In the genomic region with DNA sequence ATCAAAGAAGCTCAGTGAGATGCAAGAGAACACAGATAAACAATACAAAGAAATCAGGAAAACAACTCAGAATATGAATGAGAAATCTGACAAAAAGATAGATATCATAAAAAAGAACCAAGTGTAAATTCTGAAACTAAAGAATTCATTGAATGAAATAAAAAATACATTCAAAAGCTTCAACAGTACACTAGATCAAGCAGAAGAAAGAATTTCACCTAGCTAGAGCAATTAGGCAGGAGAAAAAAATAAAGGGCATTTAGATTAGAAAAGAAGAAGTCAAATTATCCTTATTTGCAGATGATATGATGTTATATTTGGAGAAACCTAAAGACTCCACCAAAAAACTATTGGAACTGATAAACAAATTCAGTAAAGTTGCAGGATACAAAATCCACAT, we compare ENCODE assay signal across 38 cellular contexts. TPM values are rescaled to one million over a fixed set of nuclear protein-coding genes. Genes with fewer than 3 reads are reported as not detected.
"Had no signal": no experiment of that assay in that cellular context is flagged by ENCODE, and none has a peak within 500 bp of the region (broad histone marks: within the 10 kb centered on the region; RNA-seq: fewer than 3 reads in every experiment).

No MANE protein-coding gene starts in this region.

- H3K36me3 ChIP-seq: ascending aorta, cardiac muscle cell had no signal

- H3K27ac Mint-ChIP-seq: activated B cell treated with CpG ODN at 0.5 μM for 24 hours; activated CD4-positive, alpha-beta memory T cell treated with anti-CD3 and anti-CD28 coated beads for 36 hours; activated CD4-positive, alpha-beta T cell treated with anti-CD3 and anti-CD28 coated beads, Interleukin-2, amount 10 ng/mL, durations not matched to agents 24 days and 14 days; activated CD8-positive, alpha-beta T cell treated with anti-CD3 and anti-CD28 coated beads for 36 hours; activated naive CD4-positive, alpha-beta T cell treated with anti-CD3 and anti-CD28 coated beads for 36 hours; activated naive CD4-positive, alpha-beta T cell treated with anti-CD3 and anti-CD28 coated beads, Interleukin-2, amount 50 U/mL, for 24 hours; activated naive CD8-positive, alpha-beta T cell; activated naive CD8-positive, alpha-beta T cell treated with anti-CD3 and anti-CD28 coated beads, Interleukin-2, amount 10 ng/mL, durations not matched to agents 7 days and 5 days; activated naive CD8-positive, alpha-beta T cell treated with anti-CD3 and anti-CD28 coated beads, Interleukin-2, amount 50 U/mL, for 24 hours; activated T-cell treated with anti-CD3 and anti-CD28 coated beads, Interleukin-2, amount 50 U/mL, for 72 hours; activated T-helper 1 cell treated with anti-CD3 and anti-CD28 coated beads, Interleukin-12 subunit alpha, Interleukin-12 subunit beta, Interleukin-2, Interleukin-4 antibody, amounts not matched to agents 30 ng/mL and 10 ng/mL and 1 ng/mL, durations not matched to agents 14 hours and 24 hours and 36 hours; activated T-helper 17 cell treated with anti-CD3 and anti-CD28 coated beads, Interleukin-2, amount 50 U/mL, for 72 hours; brain; T-cell had no signal

- H3K4me1 ChIP-seq: ascending aorta had no signal

- H3K27ac ChIP-seq: ascending aorta, cardiac muscle cell, VCaP had no signal

- H3K27me3 ChIP-seq: ascending aorta, cardiac muscle cell had no signal

- FAIRE-seq: bronchial epithelial cell, TTC549 had no signal

- ATAC-seq: activated CD8-positive, alpha-beta T cell treated with anti-CD3 and anti-CD28 coated beads for 36 hours; activated naive CD8-positive, alpha-beta T cell treated with anti-CD3 and anti-CD28 coated beads, Interleukin-2, amount 50 U/mL, for 24 hours; activated T-cell treated with anti-CD3 and anti-CD28 coated beads, Interleukin-2, amount 50 U/mL, for 4 hours; activated T-cell treated with anti-CD3 and anti-CD28 coated beads, Interleukin-2, amount 50 U/mL, for 72 hours; activated T-helper 17 cell treated with anti-CD3 and anti-CD28 coated beads, Interleukin-2, amount 50 U/mL, for 72 hours; T-cell; T-helper 17 cell had no signal

- H3K36me3 Mint-ChIP-seq: brain had no signal

- H3K4me1 Mint-ChIP-seq: activated B cell treated with CpG ODN at 0.5 μM for 24 hours; activated T-helper 17 cell treated with anti-CD3 and anti-CD28 coated beads, Interleukin-2, amount 50 U/mL, for 72 hours; brain; central memory CD8-positive, alpha-beta T cell had no signal

- H3K4me3 ChIP-seq: ascending aorta, cardiac muscle cell had no signal

- H3K4me3 Mint-ChIP-seq: activated B cell treated with CpG ODN at 0.5 μM for 24 hours; activated CD4-positive, alpha-beta memory T cell treated with anti-CD3 and anti-CD28 coated beads for 36 hours; activated CD4-positive, alpha-beta T cell treated with anti-CD3 and anti-CD28 coated beads, Interleukin-2, amount 10 ng/mL, durations not matched to agents 24 days and 14 days; activated CD8-positive, alpha-beta T cell treated with anti-CD3 and anti-CD28 coated beads for 36 hours; activated naive CD4-positive, alpha-beta T cell treated with anti-CD3 and anti-CD28 coated beads for 36 hours; activated naive CD4-positive, alpha-beta T cell treated with anti-CD3 and anti-CD28 coated beads, Interleukin-2, amount 50 U/mL, for 24 hours; activated naive CD8-positive, alpha-beta T cell; activated naive CD8-positive, alpha-beta T cell treated with anti-CD3 and anti-CD28 coated beads, Interleukin-2, amount 10 ng/mL, durations not matched to agents 7 days and 5 days; activated naive CD8-positive, alpha-beta T cell treated with anti-CD3 and anti-CD28 coated beads, Interleukin-2, amount 50 U/mL, for 24 hours; activated T-cell treated with anti-CD3 and anti-CD28 coated beads, Interleukin-2, amount 50 U/mL, for 4 hours; activated T-cell treated with anti-CD3 and anti-CD28 coated beads, Interleukin-2, amount 50 U/mL, for 72 hours; activated T-helper 1 cell treated with anti-CD3 and anti-CD28 coated beads, Interleukin-12 subunit alpha, Interleukin-12 subunit beta, Interleukin-2, Interleukin-4 antibody, amounts not matched to agents 30 ng/mL and 10 ng/mL and 1 ng/mL, durations not matched to agents 14 hours and 24 hours and 36 hours; activated T-helper 17 cell treated with anti-CD3 and anti-CD28 coated beads, Interleukin-2, amount 50 U/mL, for 72 hours; brain; central memory CD8-positive, alpha-beta T cell; T-cell; T-helper 17 cell had no signal

- DNase-seq: activated B cell treated with CpG ODN at 0.5 μM for 24 hours; activated CD4-positive, alpha-beta memory T cell treated with anti-CD3 and anti-CD28 coated beads for 36 hours; activated CD4-positive, alpha-beta T cell treated with anti-CD3 and anti-CD28 coated beads for 4 hours; activated CD4-positive, alpha-beta T cell treated with anti-CD3 and anti-CD28 coated beads, Interleukin-2, amount 10 ng/mL, durations not matched to agents 24 days and 14 days; activated CD4-positive, alpha-beta T cell treated with anti-CD3 and anti-CD28 coated beads, Interleukin-2, amount 50 U/mL, for 1 hour; activated CD4-positive, alpha-beta T cell treated with anti-CD3 and anti-CD28 coated beads, Interleukin-2, amount 50 U/mL, for 4 hours; activated CD4-positive, CD25-positive, alpha-beta regulatory T cell treated with anti-CD3 and anti-CD28 coated beads, Interleukin-2, amount 50 U/mL, for 72 hours; activated CD8-positive, alpha-beta memory T cell treated with anti-CD3 and anti-CD28 coated beads, Interleukin-2, amount 50 U/mL, for 4 hours; activated CD8-positive, alpha-beta T cell treated with anti-CD3 and anti-CD28 coated beads for 36 hours; activated effector memory CD4-positive, alpha-beta T cell treated with anti-CD3 and anti-CD28 coated beads, Interleukin-2, amount 50 U/mL, for 16 hours; activated gamma-delta T cell treated with Interleukin-2 at 50 U/mL for 16 hours; activated naive CD4-positive, alpha-beta T cell; activated naive CD4-positive, alpha-beta T cell treated with anti-CD3 and anti-CD28 coated beads for 36 hours; activated naive CD8-positive, alpha-beta T cell treated with anti-CD3 and anti-CD28 coated beads, Interleukin-2, amount 10 ng/mL, durations not matched to agents 7 days and 5 days; activated naive CD8-positive, alpha-beta T cell treated with anti-CD3 and anti-CD28 coated beads, Interleukin-2, amount 50 U/mL, for 24 hours; activated T-cell treated with anti-CD3 and anti-CD28 coated beads for 4 hours; activated T-cell treated with anti-CD3 and anti-CD28 coated beads, Interleukin-2, amount 50 U/mL, for 1 hour; activated T-cell treated with anti-CD3 and anti-CD28 coated beads, Interleukin-2, amount 50 U/mL, for 4 hours; activated T-cell treated with anti-CD3 and anti-CD28 coated beads, Interleukin-2, amount 50 U/mL, for 72 hours; amygdala; anterior cingulate cortex; caudate nucleus; cerebellar nuclear complex; T-cell; T-helper 17 cell had no signal

RNA-seq across cellular contexts. Expression of a gene that starts 19.4 kb away (rescaled TPM):
- total RNA-seq: activated naive CD4-positive, alpha-beta T cell treated with anti-CD3 and anti-CD28 coated beads for 36 hours; ascending aorta; bronchial epithelial cell had no signal

RNA-seq across cellular contexts. Expression of a gene that starts 30.2 kb away (rescaled TPM):
- total RNA-seq: activated B cell treated with CpG ODN at 0.5 μM for 24 hours; activated naive CD4-positive, alpha-beta T cell treated with anti-CD3 and anti-CD28 coated beads for 36 hours; ascending aorta; bronchial epithelial cell; cardiac muscle cell; chondrocyte had no signal
- polyA plus RNA-seq: adipose tissue, cardiac muscle cell had no signal
